ENCODE assay signal across 1 cellular context in genomic region chr16:51184702-51185433, GRCh38.
TF ChIP-seq lines count a peak whose summit lies in the region.

No MANE protein-coding gene starts in this region.

TF ChIP-seq in GM12878, 131 proteins besides CTCF, POLR2A, EP300 and RAD21 (continued from another document):
- TF ChIP-seq BCLAF1 (IDR thresholded peaks at IDR 0.05) (no peak), RUNX3 (IDR thresholded peaks at IDR 0.05; ENCODE audit: low read length) (no peak), TCF12 (IDR thresholded peaks at IDR 0.05; ENCODE audit: low read depth, low read length) (no peak)
